ENCODE assay signal across 10 cellular contexts in the genomic region with DNA sequence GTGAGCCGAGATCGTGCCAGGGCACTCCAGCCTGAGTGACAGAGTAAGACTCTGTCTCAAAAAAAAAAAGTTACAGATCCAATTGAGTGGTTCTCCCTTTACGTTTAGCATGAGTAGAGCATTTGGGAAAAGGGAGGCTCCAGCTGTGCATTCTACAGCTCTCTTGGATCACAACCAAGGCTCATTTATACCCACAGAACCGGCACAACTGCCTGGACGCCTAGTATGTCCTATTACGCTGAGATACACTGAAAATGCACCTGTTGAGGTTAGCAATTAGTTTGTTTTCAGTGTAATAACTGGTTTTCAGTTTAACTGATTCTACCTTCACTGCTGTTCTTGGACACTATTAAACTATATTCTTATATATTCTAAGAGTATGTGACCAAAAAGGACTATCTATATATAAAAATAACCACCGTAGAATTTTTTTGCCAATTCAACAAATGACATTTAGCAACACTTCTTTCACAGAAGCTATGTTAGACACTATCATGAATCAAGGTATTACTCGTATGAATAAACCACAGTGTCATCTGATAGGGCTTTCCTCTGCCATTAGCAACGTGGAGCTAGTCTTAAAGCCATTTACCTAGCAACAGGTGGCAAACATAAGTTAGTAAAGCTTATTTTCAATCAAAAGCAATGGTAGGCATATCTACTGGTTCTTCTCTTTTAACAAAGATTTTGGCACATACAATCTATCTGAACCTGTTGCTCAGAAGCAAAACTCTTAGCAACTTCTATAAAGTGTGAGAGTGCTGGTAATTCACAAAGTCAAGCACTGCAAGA. TPM values are rescaled to one million over a fixed set of nuclear protein-coding genes. Genes with fewer than 3 reads are reported as not detected.
A peak's percentile ranks its signal among the peaks of the same experiment; 100 is the strongest.
DNase-seq lines count a peak whose midpoint lies in the region; ATAC-seq and TF ChIP-seq lines count a peak whose summit lies in the region.
"Had no signal": no experiment of that assay in that cellular context is flagged by ENCODE, and none has a peak within 500 bp of the region (broad histone marks: within the 10 kb centered on the region; RNA-seq: fewer than 3 reads in every experiment).

No MANE protein-coding gene starts in this region.

- H2AFZ ChIP-seq in smooth muscle cell (ENCODE audit: low read depth), result no peak overlapping the region

- H3K4me2 ChIP-seq in smooth muscle cell, result peak overlapping the region; percentile 85

- H3K27ac ChIP-seq in SK-N-MC, result peak overlapping the region; percentile 12; the same call in 1 of the 2 replicates
- H3K27ac ChIP-seq in smooth muscle cell (ENCODE audit: low read depth), result peak overlapping the region; percentile 93
- H3K27ac ChIP-seq: 22Rv1 had no signal

- peaks cover 52% of the 10 kb centered on the region for H4K20me1 ChIP-seq in smooth muscle cell (ENCODE audit: low read depth)

- no peak for TF ChIP-seq CTCF in fibroblast of mammary gland (conservative IDR thresholded peaks at IDR 0.05; ENCODE audit: control insufficient read depth, insufficient read depth, low read depth, low read length)
- TF ChIP-seq CTCF in smooth muscle cell (IDR thresholded peaks at IDR 0.05; ENCODE audit: borderline replicate concordance, insufficient read depth, poor library complexity, severe bottlenecking), result no peak

- WGBS in smooth muscle cell (ENCODE audit: low lambda C conversion rate), result 85% methylated on average over 9 of the region's 9 CpGs

- peak; percentile 17 for DNase-seq in DMS 273 (lab: John Stamatoyannopoulos, UW; ENCODE audit: unreplicated experiment)
- DNase-seq in DMS 273 treated with DMSO at 0.1 percent for 48 hours (lab: John Stamatoyannopoulos, UW), result no peak
- DNase-seq in SK-N-MC (ENCODE audit: low read depth, low spot score), result no peak
- no peak for DNase-seq in fibroblast of mammary gland (ENCODE audit: low read depth)
- no peak for DNase-seq in smooth muscle cell (lab: John Stamatoyannopoulos, UW; ENCODE audit: unreplicated experiment)

- peaks cover 65% of the 10 kb centered on the region for H3K79me2 ChIP-seq in smooth muscle cell (ENCODE audit: low read depth)

- no peaks in the 10 kb centered on the region for H3K9me3 ChIP-seq in SK-N-MC (ENCODE audit: low read depth, low read length)
- no peaks in the 10 kb centered on the region for H3K9me3 ChIP-seq in smooth muscle cell (replicated peaks; ENCODE audit: low read depth)

- no peaks in the 10 kb centered on the region for H3K27me3 ChIP-seq in smooth muscle cell (ENCODE audit: low read depth)

- H3K9ac ChIP-seq in SK-N-MC (ENCODE audit: insufficient read length), result peak overlapping the region; percentile 79
- peak overlapping the region; percentile 25 for H3K9ac ChIP-seq in smooth muscle cell (ENCODE audit: low read depth)

- H3K4me3 ChIP-seq in SK-N-MC (peak overlapping the region; percentile 98), fibroblast of mammary gland (ENCODE audit: control insufficient read depth, low read depth, low read length) (peak overlapping the region; percentile 87), smooth muscle cell (peak overlapping the region; percentile 95)

- peaks cover 36% of the 10 kb centered on the region for H3K36me3 ChIP-seq in SK-N-MC (ENCODE audit: insufficient read depth, low read length)
- H3K36me3 ChIP-seq in smooth muscle cell (ENCODE audit: low read depth), result no peaks in the 10 kb centered on the region

- ATAC-seq in GM21360 (IDR thresholded peaks at IDR 0.05; ENCODE audit: unreplicated experiment), result no peak
- no peak for ATAC-seq in GM19467 (IDR thresholded peaks at IDR 0.05; ENCODE audit: unreplicated experiment)
- no peak for ATAC-seq in GM18511 (IDR thresholded peaks at IDR 0.05; ENCODE audit: unreplicated experiment)
- ATAC-seq: HCT116 had no signal

- H3K4me1 ChIP-seq in smooth muscle cell (ENCODE audit: low read depth), result peaks cover 17% of the 10 kb centered on the region

- no peaks in the 10 kb centered on the region for H3F3A ChIP-seq in smooth muscle cell (ENCODE audit: low read depth)

RNA-seq across cellular contexts. Expression of a gene that starts 3.6 kb away (rescaled TPM):
- total RNA-seq in smooth muscle cell, result 16.3 and 17.7 TPM in 2 replicates
- polyA plus RNA-seq in smooth muscle cell, result 4.4 and 6.2 TPM in 2 replicates
